7 cellular contexts compared by ENCODE assay signal in the genomic region with DNA sequence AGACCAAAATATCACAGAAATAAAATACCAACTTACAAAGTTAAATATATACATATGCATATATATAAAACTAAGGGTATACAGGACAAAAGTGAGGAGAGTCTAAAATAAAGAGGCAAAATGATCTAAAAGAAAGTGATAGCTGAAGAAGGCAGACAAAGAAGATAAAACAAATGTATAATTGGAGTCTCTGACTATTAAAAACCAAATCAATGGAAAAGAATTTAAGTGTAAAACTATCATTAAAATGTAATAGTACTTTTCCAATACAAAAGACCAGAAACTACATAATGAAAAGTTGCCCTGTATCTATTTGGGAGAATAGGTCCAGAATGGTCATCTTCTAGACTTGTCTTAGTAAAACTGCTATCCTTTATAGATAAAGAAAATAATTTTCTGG.
"Had no signal": no experiment of that assay in that cellular context is flagged by ENCODE, and none has a peak within 500 bp of the region (broad histone marks: within the 10 kb centered on the region; RNA-seq: fewer than 3 reads in every experiment).

No MANE protein-coding gene starts in this region.

- ATAC-seq: K562 had no signal

- DNase-seq: GM23248, H9, HCEC 1CT, HFFc6, IMR-90, KG1 had no signal

- H3K9ac ChIP-seq: GM23248 had no signal

- H3K27ac Mint-ChIP-seq: H9, HFFc6 had no signal

- H3K4me1 Mint-ChIP-seq: H9 had no signal

- H3K4me3 ChIP-seq: GM23248, K562 had no signal

- H2AFZ ChIP-seq: GM23248 had no signal

- H3K27ac ChIP-seq: GM23248 had no signal

- H3K4me3 Mint-ChIP-seq: H9, HFFc6 had no signal
